Comparison of ENCODE assay signal across 20 cellular contexts in genomic region chr1:99266731-99267130, GRCh38. TPM values are rescaled to one million over a fixed set of nuclear protein-coding genes. Genes with fewer than 3 reads are reported as not detected.
DNase-seq lines count a peak whose midpoint lies in the region; TF ChIP-seq lines count a peak whose summit lies in the region.
"Had no signal": no experiment of that assay in that cellular context is flagged by ENCODE, and none has a peak within 500 bp of the region (broad histone marks: within the 10 kb centered on the region; RNA-seq: fewer than 3 reads in every experiment).

No MANE protein-coding gene starts in this region.

- no peak overlapping the region for H2AFZ ChIP-seq in fibroblast of lung (ENCODE audit: low read length)
- H2AFZ ChIP-seq in smooth muscle cell (ENCODE audit: low read depth): no peak overlapping the region

- H3K4me1 ChIP-seq in fibroblast of lung (ENCODE audit: control insufficient read depth, extremely low read depth, insufficient read depth, low read length) (peaks cover 12% of the 10 kb centered on the region), smooth muscle cell (ENCODE audit: low read depth) (no peaks in the 10 kb centered on the region)

- H4K20me1 ChIP-seq in fibroblast of lung (ENCODE audit: control insufficient read depth, extremely low read depth, insufficient read depth, low read length): no peaks in the 10 kb centered on the region
- no peaks in the 10 kb centered on the region for H4K20me1 ChIP-seq in smooth muscle cell (ENCODE audit: low read depth)

- H3K36me3 ChIP-seq in fibroblast of lung (ENCODE audit: control insufficient read depth, insufficient read depth, low read length) (no peaks in the 10 kb centered on the region), smooth muscle cell (ENCODE audit: low read depth) (no peaks in the 10 kb centered on the region)
- H3K36me3 ChIP-seq: suprapubic skin had no signal

- H3K9ac ChIP-seq in fibroblast of lung (ENCODE audit: insufficient read depth, low read length) (no peak overlapping the region), smooth muscle cell (ENCODE audit: low read depth) (no peak overlapping the region)
- H3K9ac ChIP-seq: KMS-11 had no signal

- H3K9me3 ChIP-seq in fibroblast of lung (ENCODE audit: control insufficient read depth, insufficient read depth, low read depth, low read length) (no peaks in the 10 kb centered on the region), smooth muscle cell (replicated peaks; ENCODE audit: low read depth) (no peaks in the 10 kb centered on the region)
- H3K9me3 ChIP-seq: suprapubic skin had no signal

- DNase-seq in ELR (ENCODE audit: low read depth): peak; percentile 88
- DNase-seq in RPMI7951 (ENCODE audit: low read depth): peak; percentile 19
- DNase-seq in fibroblast of lung (ENCODE audit: low read depth in 2 of 2): peak; percentile 89 to 93
- DNase-seq in smooth muscle cell (lab: John Stamatoyannopoulos, UW; ENCODE audit: unreplicated experiment): no peak
- DNase-seq in NCI-H1092 treated with DMSO at 0.1 percent for 48 hours (lab: John Stamatoyannopoulos, UW): no peak
- no peak for DNase-seq in NCI-H146 (lab: John Stamatoyannopoulos, UW)
- no peak for DNase-seq in GOT3 (lab: John Stamatoyannopoulos, UW)
- no peak for DNase-seq in posterior vena cava (ENCODE audit: low spot score)
- DNase-seq: activated CD4-positive, alpha-beta T cell treated with anti-CD3 and anti-CD28 coated beads for 36 hours; activated CD8-positive, alpha-beta memory T cell treated with anti-CD3 and anti-CD28 coated beads, Interleukin-2, amount 50 U/mL, for 4 hours; activated naive CD4-positive, alpha-beta T cell; CD4-positive, alpha-beta T cell; immature natural killer cell; NCI-H345; nephron progenitor cell; retina; SHP77; T-helper 9 cell had no signal

- no peak overlapping the region for H3K4me2 ChIP-seq in fibroblast of lung (ENCODE audit: extremely low read depth, insufficient read depth, low read length)
- H3K4me2 ChIP-seq in smooth muscle cell: peak overlapping the region; percentile 33
- H3K4me2 ChIP-seq: KMS-11 had no signal

- H3K79me2 ChIP-seq in fibroblast of lung (ENCODE audit: control insufficient read depth, insufficient read depth, low read length) (no peaks in the 10 kb centered on the region), smooth muscle cell (ENCODE audit: low read depth) (no peaks in the 10 kb centered on the region)

- H3K4me3 ChIP-seq in fibroblast of lung (replicated peaks in 1 of 4; ENCODE audit: control extremely low read depth in 1 of 4, insufficient read depth in 1 of 4, low read depth in 3 of 4, low read length in 4 of 4) (peak overlapping the region in 1 of 4 experiments; percentile 15), smooth muscle cell (no peak overlapping the region)
- H3K4me3 ChIP-seq: suprapubic skin had no signal

- no peak for TF ChIP-seq CTCF in fibroblast of lung (conservative IDR thresholded peaks at IDR 0.05 in 1 of 2, IDR thresholded peaks at IDR 0.05 in 1 of 2; ENCODE audit: low read depth in 1 of 2, low read length in 2 of 2)
- no peak for TF ChIP-seq CTCF in smooth muscle cell (IDR thresholded peaks at IDR 0.05; ENCODE audit: borderline replicate concordance, insufficient read depth, poor library complexity, severe bottlenecking)

- intact Hi-C loops in posterior vena cava (cut with DNase I): no loop called here

- H3K27me3 ChIP-seq in fibroblast of lung (ENCODE audit: control insufficient read depth, insufficient read depth, low read length) (peaks cover 2% of the 10 kb centered on the region), smooth muscle cell (ENCODE audit: low read depth) (no peaks in the 10 kb centered on the region)

- peaks cover 3% of the 10 kb centered on the region for H3F3A ChIP-seq in smooth muscle cell (ENCODE audit: low read depth)

- H3K27ac ChIP-seq in fibroblast of lung (ENCODE audit: insufficient read depth, low read length): peak overlapping the region; percentile 55
- peak overlapping the region; percentile 58 for H3K27ac ChIP-seq in smooth muscle cell (ENCODE audit: low read depth)
- H3K27ac ChIP-seq: KMS-11, suprapubic skin had no signal

- 20% methylated on average over 2 of the region's 2 CpGs for WGBS in smooth muscle cell (ENCODE audit: low lambda C conversion rate)

RNA-seq across cellular contexts. Expression of gene PLPPR4, which starts 2.4 kb away (rescaled TPM):
- 0.29 and 0.36 TPM in 2 replicates for total RNA-seq in RPMI7951 (2014; rRNA removed; shearing (Covaris generic))
- total RNA-seq in fibroblast of lung: 1.3 and 7.1 TPM in 2 replicates
- polyA plus RNA-seq in fibroblast of lung: 10.9 and 101 TPM in 2 replicates
- 4.8 and 47.3 TPM in 2 replicates for polyA plus RNA-seq in fibroblast of lung (2012)
- 2.4 and 28.9 TPM in 2 replicates for polyA minus RNA-seq in fibroblast of lung (ENCODE audit: low replicate concordance)
- total RNA-seq in smooth muscle cell: 6.9 and 8.4 TPM in 2 replicates
- 1.1 and 4.6 TPM in 2 replicates for polyA plus RNA-seq in smooth muscle cell
- 1 to 10 TPM; 1.3 to 1.6 TPM for total RNA-seq in posterior vena cava
- total RNA-seq: activated CD4-positive, alpha-beta T cell treated with anti-CD3 and anti-CD28 coated beads for 36 hours; CD4-positive, alpha-beta T cell had no signal
- polyA plus RNA-seq: immature natural killer cell had no signal

Comparison
In these comparisons a context has a peak if more than half of its experiments do, and no peak if none do; other contexts are left out.
1. DNase-seq: peak in ELR (single experiment), RPMI7951 (single experiment) and fibroblast of lung (2 of 2); none in smooth muscle cell (single experiment), NCI-H1092 treated with DMSO at 0.1 percent for 48 hours (single experiment), NCI-H146 (single experiment), GOT3 (single experiment) and posterior vena cava (single experiment).